Comparison of ENCODE assay signal across 16 cellular contexts in the genomic region with DNA sequence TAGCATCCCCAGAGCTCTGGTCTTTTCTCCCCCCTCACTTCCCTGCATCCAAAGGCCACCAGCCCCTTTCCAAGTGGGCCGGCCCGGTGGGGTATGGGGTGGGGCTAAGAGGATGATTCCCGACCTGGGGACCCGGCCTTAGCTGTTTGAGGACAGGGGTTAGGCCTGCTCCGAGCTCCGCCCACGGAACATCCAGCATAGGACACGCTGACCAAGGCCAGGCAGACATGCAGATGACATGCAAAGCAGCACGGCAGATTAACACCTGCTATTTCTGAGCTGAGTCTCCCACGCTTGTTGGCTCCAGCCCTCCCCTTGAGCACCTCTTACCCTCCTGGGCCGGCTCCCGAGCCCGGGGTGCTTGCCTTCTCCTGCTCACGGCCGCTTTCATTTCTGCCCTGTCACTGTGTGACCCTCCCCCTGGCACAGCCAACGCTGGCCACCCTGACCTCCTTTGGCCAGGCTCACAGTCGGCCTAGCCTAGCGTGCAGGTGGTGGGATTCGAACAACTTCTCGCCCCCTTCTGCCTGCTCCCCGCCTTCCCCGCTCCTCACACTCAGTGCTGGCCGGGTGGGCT. TPM values are rescaled to one million over a fixed set of nuclear protein-coding genes. Genes with fewer than 3 reads are reported as not detected.
A peak's percentile ranks its signal among the peaks of the same experiment; 100 is the strongest.
DNase-seq lines count a peak whose midpoint lies in the region; ATAC-seq and TF ChIP-seq lines count a peak whose summit lies in the region.
"Had no signal": no experiment of that assay in that cellular context is flagged by ENCODE, and none has a peak within 500 bp of the region (broad histone marks: within the 10 kb centered on the region; RNA-seq: fewer than 3 reads in every experiment).

No MANE protein-coding gene starts in this region.

- peaks cover 61% of the 10 kb centered on the region for H3K4me1 Mint-ChIP-seq in nephron progenitor cell

- intact Hi-C loops in Right ventricle myocardium superior (cut with DNase I) = no loop called here
- intact Hi-C loops in uterus (cut with DNase I; ENCODE audit: low total_unique reads) = no loop called here
- intact Hi-C loops in left lung (cut with DNase I) = no loop called here

- ATAC-seq in Right ventricle myocardium superior (ENCODE audit: poor library complexity) (peak; percentile 65), esophagus mucosa (no peak), left lung (no peak)
- ATAC-seq: GM12878 had no signal

- H3K36me3 ChIP-seq in uterus = no peaks in the 10 kb centered on the region
- H3K36me3 ChIP-seq in left lung = peaks cover 0 to 29% of the 10 kb centered on the region in 2 donors
- H3K36me3 ChIP-seq: transverse colon had no signal

- H3K9me3 ChIP-seq in uterus (no peaks in the 10 kb centered on the region), left lung (no peaks in the 10 kb centered on the region)
- H3K9me3 ChIP-seq: transverse colon had no signal

- H3K27ac Mint-ChIP-seq in nephron progenitor cell = peak overlapping the region; percentile 87
- H3K27ac Mint-ChIP-seq: CD4-positive, alpha-beta T cell had no signal

- TF ChIP-seq POLR2A in uterus (IDR thresholded peaks at IDR 0.05) = no peak

- H3K4me1 ChIP-seq in uterus = no peaks in the 10 kb centered on the region
- H3K4me1 ChIP-seq in left lung = no peaks in the 10 kb centered on the region
- H3K4me1 ChIP-seq: transverse colon had no signal

- H3K27me3 Mint-ChIP-seq in nephron progenitor cell (ENCODE audit: low read depth, poor library complexity) = peaks cover 7% of the 10 kb centered on the region
- H3K27me3 Mint-ChIP-seq: CD4-positive, alpha-beta T cell had no signal

- no peaks in the 10 kb centered on the region for H3K9me3 Mint-ChIP-seq in nephron progenitor cell
- H3K9me3 Mint-ChIP-seq: CD4-positive, alpha-beta T cell had no signal

- H3K4me3 ChIP-seq in uterus (no peak overlapping the region), left lung (no peak overlapping the region)
- H3K4me3 ChIP-seq: GM12878, transverse colon had no signal

- H3K27ac ChIP-seq in uterus = peak overlapping the region; percentile 86 to 91
- H3K27ac ChIP-seq in left lung = no peak overlapping the region
- H3K27ac ChIP-seq: 22Rv1, transverse colon had no signal

- TF ChIP-seq CTCF in nephron progenitor cell (IDR thresholded peaks at IDR 0.05) = no peak
- TF ChIP-seq CTCF in uterus (IDR thresholded peaks at IDR 0.05) = no peak
- TF ChIP-seq CTCF in left lung (IDR thresholded peaks at IDR 0.05) = no peak

- H3K27me3 ChIP-seq in uterus = no peaks in the 10 kb centered on the region
- H3K27me3 ChIP-seq in left lung = no peaks in the 10 kb centered on the region
- H3K27me3 ChIP-seq: transverse colon had no signal

- H3K4me3 Mint-ChIP-seq in nephron progenitor cell = no peak overlapping the region
- H3K4me3 Mint-ChIP-seq: CD4-positive, alpha-beta T cell had no signal

- peaks cover 16% of the 10 kb centered on the region for H3K36me3 Mint-ChIP-seq in nephron progenitor cell (ENCODE audit: low read depth)

- DNase-seq in NCI-H82 (lab: John Stamatoyannopoulos, UW) (peak; percentile 43), NCI-H82 treated with DMSO at 0.1 percent for 48 hours (lab: John Stamatoyannopoulos, UW; ENCODE audit: unreplicated experiment) (no peak), Right ventricle myocardium superior (no peak), nephron progenitor cell (peak; percentile 33), uterus (peak; percentile 48 to 59), NCI-H146 treated with DMSO at 0.1 percent for 48 hours (lab: John Stamatoyannopoulos, UW; ENCODE audit: unreplicated experiment) (no peak), left lung (no peak)
- DNase-seq: activated naive CD4-positive, alpha-beta T cell; CD4-positive, alpha-beta T cell; effector CD8-positive, alpha-beta T cell; stimulated activated CD4-positive, alpha-beta T cell treated with anti-CD3 and anti-CD28 coated beads, Interleukin-2, amount 100 ng/mL, for 24 hours; stimulated activated CD8-positive, alpha-beta memory T cell treated with anti-CD3 and anti-CD28 coated beads, Interleukin-4, amount 100 ng/mL, for 48 hours; transverse colon had no signal

RNA-seq across cellular contexts. Expression of a gene that starts 40.2 kb away (rescaled TPM):
- 7.6 TPM for total RNA-seq in Right ventricle myocardium superior
- 10 to 100 TPM in 2 of 4 donors, 1 to 10 TPM in 2; 1.3 to 33.8 (median 14.9) TPM for total RNA-seq in uterus
- total RNA-seq in esophagus mucosa = 11.0 TPM
- total RNA-seq in left lung = 10 to 100 TPM; 21.8 to 34.1 TPM
- total RNA-seq: CD4-positive, alpha-beta T cell had no signal

Comparison
In these comparisons a context has a peak if more than half of its experiments do, and no peak if none do; other contexts are left out.
1. DNase-seq: peak in NCI-H82 (single experiment), nephron progenitor cell (single experiment) and uterus (2 of 2); none in NCI-H82 treated with DMSO at 0.1 percent for 48 hours (single experiment), Right ventricle myocardium superior (single experiment), NCI-H146 treated with DMSO at 0.1 percent for 48 hours (single experiment) and left lung (0 of 2).
2. H3K27ac ChIP-seq: peak in uterus (2 of 2); none in left lung (0 of 2).